In the genomic region with DNA sequence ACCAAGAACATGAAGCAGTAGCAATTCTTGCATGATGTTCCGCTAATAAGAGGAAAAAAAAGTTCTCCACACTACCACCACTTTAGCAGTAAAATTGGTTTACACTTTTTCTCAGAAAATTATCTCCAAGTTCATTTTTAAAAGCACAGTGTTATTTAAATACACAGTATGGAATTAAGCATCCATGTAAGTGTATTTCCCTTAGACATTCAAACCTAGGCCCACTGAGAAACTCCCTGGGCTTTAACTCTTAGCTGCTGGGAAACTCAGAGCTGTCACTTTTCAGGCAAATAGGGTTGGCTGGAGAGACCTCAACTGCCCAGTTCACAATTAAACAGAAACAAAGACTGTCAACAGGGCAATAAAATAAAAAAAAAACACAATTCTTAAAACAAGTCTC, we compare ENCODE assay signal across 9 cellular contexts. TPM values are rescaled to one million over a fixed set of nuclear protein-coding genes. Genes with fewer than 3 reads are reported as not detected.
DNase-seq lines count a peak whose midpoint lies in the region; ATAC-seq and TF ChIP-seq lines count a peak whose summit lies in the region.
"Had no signal": no experiment of that assay in that cellular context is flagged by ENCODE, and none has a peak within 500 bp of the region (broad histone marks: within the 10 kb centered on the region; RNA-seq: fewer than 3 reads in every experiment).

No MANE protein-coding gene starts in this region.

- H3F3A ChIP-seq in neural progenitor cell (ENCODE audit: low read depth): peaks cover 26% of the 10 kb centered on the region

- H3K4me1 ChIP-seq in BE2C: peaks cover 7% of the 10 kb centered on the region
- H3K4me1 ChIP-seq in effector memory CD4-positive, alpha-beta T cell (ENCODE audit: control insufficient read depth, insufficient read depth, low read length, poor library complexity, severe bottlenecking): peaks cover 18% of the 10 kb centered on the region
- peaks cover 33% of the 10 kb centered on the region for H3K4me1 ChIP-seq in neural progenitor cell

- no peak for TF ChIP-seq CTCF in BE2C (IDR thresholded peaks at IDR 0.05; ENCODE audit: low read depth, low read length)
- TF ChIP-seq CTCF in neural progenitor cell (IDR thresholded peaks at IDR 0.05): no peak

- peaks cover 6% of the 10 kb centered on the region for H3K27me3 Mint-ChIP-seq in neural progenitor cell (ENCODE audit: insufficient read depth, low read depth)

- H3K9me3 ChIP-seq in BE2C (no peaks in the 10 kb centered on the region), neural progenitor cell (ENCODE audit: low read depth) (no peaks in the 10 kb centered on the region)
- H3K9me3 ChIP-seq in effector memory CD4-positive, alpha-beta T cell (ENCODE audit: control insufficient read depth, low read length): no peaks in the 10 kb centered on the region

- H3K4me2 ChIP-seq in neural progenitor cell: peak overlapping the region; percentile 83

- no peak overlapping the region for H2AFZ ChIP-seq in neural progenitor cell (replicated peaks)

- H4K20me1 ChIP-seq in neural progenitor cell (ENCODE audit: low read depth): peaks cover 46% of the 10 kb centered on the region

- H3K4me3 Mint-ChIP-seq in neural progenitor cell: peak overlapping the region; percentile 96

- ATAC-seq in GM19397 (IDR thresholded peaks at IDR 0.05; ENCODE audit: unreplicated experiment): no peak
- ATAC-seq in HG02610 (IDR thresholded peaks at IDR 0.05; ENCODE audit: unreplicated experiment): no peak
- no peak for ATAC-seq in GM21367 (IDR thresholded peaks at IDR 0.05; ENCODE audit: unreplicated experiment)

- H3K36me3 ChIP-seq in BE2C: no peaks in the 10 kb centered on the region
- H3K36me3 ChIP-seq in effector memory CD4-positive, alpha-beta T cell (ENCODE audit: control insufficient read depth, insufficient read depth, low read length): no peaks in the 10 kb centered on the region
- no peaks in the 10 kb centered on the region for H3K36me3 ChIP-seq in neural progenitor cell

- peaks cover 7% of the 10 kb centered on the region for H3K36me3 Mint-ChIP-seq in neural progenitor cell
- H3K36me3 Mint-ChIP-seq: naive B cell had no signal

- H3K9ac ChIP-seq in neural progenitor cell: no peak overlapping the region

- peak overlapping the region; percentile 14 for H3K27ac ChIP-seq in effector memory CD4-positive, alpha-beta T cell (ENCODE audit: insufficient read depth, low read length, poor library complexity, severe bottlenecking)
- H3K27ac ChIP-seq in neural progenitor cell: no peak overlapping the region

- no peak overlapping the region for H3K27ac Mint-ChIP-seq in neural progenitor cell
- H3K27ac Mint-ChIP-seq: naive B cell had no signal

- peaks cover 32% of the 10 kb centered on the region for H3K4me1 Mint-ChIP-seq in neural progenitor cell

- DNase-seq in BE2C (no peak), Kasumi-1 (lab: John Stamatoyannopoulos, UW) (peak; percentile 26 to 36), neural progenitor cell (ENCODE audit: low spot score) (no peak), RPMI8226 (no peak)
- no peak for DNase-seq in effector memory CD4-positive, alpha-beta T cell
- DNase-seq: naive B cell had no signal

- H3K27me3 ChIP-seq in BE2C: no peaks in the 10 kb centered on the region
- no peaks in the 10 kb centered on the region for H3K27me3 ChIP-seq in effector memory CD4-positive, alpha-beta T cell (replicated peaks; ENCODE audit: control insufficient read depth, insufficient read depth, low read length, poor library complexity, severe bottlenecking)
- no peaks in the 10 kb centered on the region for H3K27me3 ChIP-seq in neural progenitor cell

- H3K79me2 ChIP-seq in neural progenitor cell (ENCODE audit: low read depth): peaks cover 71% of the 10 kb centered on the region

- peaks cover 6% of the 10 kb centered on the region for H3K9me3 Mint-ChIP-seq in neural progenitor cell

- H3K4me3 ChIP-seq in BE2C (ENCODE audit: low read depth, low read length) (peak overlapping the region; percentile 89), neural progenitor cell (peak overlapping the region; percentile 92)
- H3K4me3 ChIP-seq in effector memory CD4-positive, alpha-beta T cell (ENCODE audit: insufficient read depth, low read depth, low read length, poor library complexity, severe bottlenecking): peak overlapping the region; percentile 78

RNA-seq across cellular contexts. Expression of a gene that starts 2.7 kb away (rescaled TPM):
- 13.8 TPM for polyA plus RNA-seq in BE2C (2012; ENCODE audit: insufficient read depth, insufficient read length, low read depth)
- total RNA-seq in neural progenitor cell (ENCODE audit: low replicate concordance): 38.2 and 87.9 TPM in 2 replicates

Comparison
In these comparisons a context has a peak if more than half of its experiments do, and no peak if none do; other contexts are left out.
1. DNase-seq: peak in Kasumi-1 (2 of 2); none in BE2C (single experiment), effector memory CD4-positive, alpha-beta T cell (0 of 3), neural progenitor cell (single experiment) and RPMI8226 (single experiment).
2. Peak in every context shown above with its lines, with median percentiles within 50 percentile points of each other: H3K4me3 ChIP-seq.